ENCODE assay signal across 1 cellular context in the genomic region with DNA sequence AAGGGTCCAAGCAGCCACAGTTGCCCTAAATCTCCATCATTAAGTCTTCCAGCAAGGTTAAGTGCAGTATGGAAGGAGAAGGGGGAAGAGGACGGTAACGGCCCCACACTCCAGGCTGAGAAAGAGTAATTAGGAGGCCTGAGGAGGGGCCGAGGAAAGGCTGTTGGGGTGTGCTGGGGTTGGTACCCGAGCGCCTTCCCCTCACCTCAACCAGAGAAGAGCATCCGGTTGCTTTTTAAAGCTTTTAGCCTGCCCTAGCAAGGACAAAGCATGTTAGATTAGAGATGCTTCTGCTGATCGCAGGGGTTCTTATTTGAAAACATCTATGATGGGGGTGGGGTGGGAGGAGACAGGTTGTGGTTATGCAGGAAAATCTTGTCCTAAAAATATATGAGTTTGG.
TF ChIP-seq lines count a peak whose summit lies in the region.

No MANE protein-coding gene starts in this region.

TF ChIP-seq in HepG2, 621 proteins besides CTCF, POLR2A, EP300 and RAD21:
- no peak for TF ChIP-seq NFATC3 (CRISPR knock-in tag; IDR thresholded peaks at IDR 0.05)
- TF ChIP-seq ZSCAN22 (CRISPR knock-in tag; IDR thresholded peaks at IDR 0.05), result no peak
- no peak for TF ChIP-seq MTF1 (CRISPR knock-in tag; IDR thresholded peaks at IDR 0.05)
- no peak for TF ChIP-seq ZSCAN21 (CRISPR knock-in tag; IDR thresholded peaks at IDR 0.05; ENCODE audit: borderline replicate concordance)
- TF ChIP-seq POLR2G (IDR thresholded peaks at IDR 0.05; ENCODE audit: low read depth, low read length), result peak; percentile 34; the same call in 1 of the 2 replicates
- no peak for TF ChIP-seq ZNF563 (CRISPR knock-in tag; IDR thresholded peaks at IDR 0.05)
- TF ChIP-seq ZSCAN5A (CRISPR knock-in tag; IDR thresholded peaks at IDR 0.05; ENCODE audit: borderline replicate concordance), result no peak
- TF ChIP-seq PTBP1 (IDR thresholded peaks at IDR 0.05; ENCODE audit: low read depth, low read length, poor library complexity, severe bottlenecking), result no peak
- 0 out of 2 replicates have a peak, but pooled peaks have one; percentile 45 for TF ChIP-seq SSRP1 (CRISPR knock-in tag; IDR thresholded peaks at IDR 0.05)
